Comparison of ENCODE assay signal across 1 cellular context in the genomic region with DNA sequence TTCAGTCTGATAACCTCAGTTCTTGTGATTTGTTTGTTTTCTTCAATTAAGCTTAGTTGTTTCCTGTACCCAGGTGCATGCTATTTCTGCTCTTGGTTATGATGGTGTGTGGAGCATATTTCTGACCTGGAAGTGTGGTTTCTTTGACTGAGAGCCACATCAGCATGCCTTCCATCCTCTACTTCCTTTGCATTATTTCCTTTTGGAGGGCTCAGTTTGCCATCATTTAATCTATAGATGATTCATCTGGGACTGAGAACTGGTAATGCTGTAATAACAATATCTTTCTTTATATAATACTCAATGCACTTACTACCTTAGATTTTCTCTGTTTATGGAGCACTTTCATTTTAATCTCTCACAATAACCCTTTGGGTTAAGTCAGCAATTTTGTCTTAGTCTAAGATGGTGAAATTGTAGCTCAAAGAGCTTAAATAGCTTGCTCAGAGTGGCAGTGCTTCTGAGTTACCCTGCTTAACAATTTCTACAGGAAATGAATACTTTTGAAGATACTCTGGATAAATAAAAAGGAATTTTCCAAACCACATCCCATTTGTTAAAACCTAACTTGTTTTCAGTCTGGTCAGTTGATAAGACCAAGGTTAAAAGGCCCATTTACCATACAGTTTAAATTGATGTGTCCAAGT.
TF ChIP-seq lines count a peak whose summit lies in the region.

No MANE protein-coding gene starts in this region.

TF ChIP-seq in IMR-90, 13 proteins besides CTCF, POLR2A, EP300 and RAD21:
- TF ChIP-seq MAFK (IDR thresholded peaks at IDR 0.05; ENCODE audit: low read depth, low read length): peak; percentile 78
- TF ChIP-seq, protein P1, sequence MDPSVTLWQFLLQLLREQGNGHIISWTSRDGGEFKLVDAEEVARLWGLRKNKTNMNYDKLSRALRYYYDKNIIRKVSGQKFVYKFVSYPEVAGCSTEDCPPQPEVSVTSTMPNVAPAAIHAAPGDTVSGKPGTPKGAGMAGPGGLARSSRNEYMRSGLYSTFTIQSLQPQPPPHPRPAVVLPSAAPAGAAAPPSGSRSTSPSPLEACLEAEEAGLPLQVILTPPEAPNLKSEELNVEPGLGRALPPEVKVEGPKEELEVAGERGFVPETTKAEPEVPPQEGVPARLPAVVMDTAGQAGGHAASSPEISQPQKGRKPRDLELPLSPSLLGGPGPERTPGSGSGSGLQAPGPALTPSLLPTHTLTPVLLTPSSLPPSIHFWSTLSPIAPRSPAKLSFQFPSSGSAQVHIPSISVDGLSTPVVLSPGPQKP (IDR thresholded peaks at IDR 0.05; ENCODE audit: borderline replicate concordance, low read depth, low read length): no peak
